Comparison of ENCODE assay signal across 8 cellular contexts in genomic region chr10:70132098-70133029, GRCh38. TPM values are rescaled to one million over a fixed set of nuclear protein-coding genes. Genes with fewer than 3 reads are reported as not detected.
A peak's percentile ranks its signal among the peaks of the same experiment; 100 is the strongest.
DNase-seq lines count a peak whose midpoint lies in the region; ATAC-seq and TF ChIP-seq lines count a peak whose summit lies in the region.

Gene AIFM2 (minus strand): TSS chr10:70132825. CDS start chr10:70124084, 8,741 bp downstream.

- DNase-seq in DMS53 treated with DMSO at 0.1 percent for 48 hours (lab: John Stamatoyannopoulos, UW; ENCODE audit: unreplicated experiment) (peak; percentile 66), SJSA1 (ENCODE audit: low read depth in 1 of 2, low spot score in 2 of 2) (peak; percentile 77 to 86), body of pancreas (peak; percentile 80 to 90 (median 84)), NCI-H446 treated with DMSO at 0.1 percent for 48 hours (lab: John Stamatoyannopoulos, UW) (no peak)

- peak; percentile 79 for ATAC-seq in GM19324 (IDR thresholded peaks at IDR 0.05; ENCODE audit: low FRiP score, unreplicated experiment)
- peak; percentile 86 for ATAC-seq in HG03280 (IDR thresholded peaks at IDR 0.05; ENCODE audit: unreplicated experiment)
- ATAC-seq in body of pancreas, result peak; percentile 88

- peak in 5 of 7 experiments; percentile 8 to 30 (median 21) for TF ChIP-seq CTCF in body of pancreas (IDR thresholded peaks at IDR 0.05)

- peaks cover 12% of the 10 kb centered on the region for H3K36me3 ChIP-seq in SJSA1
- no peaks in the 10 kb centered on the region for H3K36me3 ChIP-seq in body of pancreas (replicated peaks in 1 of 2; ENCODE audit: insufficient read depth in 1 of 2, low read depth in 2 of 2)
- no peaks in the 10 kb centered on the region for H3K36me3 ChIP-seq in iPS-18a (ENCODE audit: control insufficient read depth, low read depth, low read length)
- H3K36me3 ChIP-seq in skeletal muscle satellite cell (ENCODE audit: insufficient read depth, low read length), result peaks cover 8% of the 10 kb centered on the region

- peaks cover 30% of the 10 kb centered on the region for H3K4me1 ChIP-seq in SJSA1 (replicated peaks)
- H3K4me1 ChIP-seq in body of pancreas, result peaks cover 17% of the 10 kb centered on the region
- peaks cover 5% of the 10 kb centered on the region for H3K4me1 ChIP-seq in iPS-18a (ENCODE audit: control insufficient read depth, low read depth, low read length)
- H3K4me1 ChIP-seq in skeletal muscle satellite cell (ENCODE audit: control insufficient read depth, insufficient read depth, low read length), result peaks cover 29% of the 10 kb centered on the region

- H3K4me2 ChIP-seq in skeletal muscle satellite cell (ENCODE audit: low read length), result peak within 1 kb of the TSS; percentile 98

- WGBS in body of pancreas, 2 donors, result 6 to 20% methylated on average over 39 to 80 of the region's 80 CpGs

- H3K27me3 ChIP-seq in SJSA1 (replicated peaks), result no peaks in the 10 kb centered on the region
- H3K27me3 ChIP-seq in body of pancreas, result no peaks in the 10 kb centered on the region
- peaks cover 33% of the 10 kb centered on the region for H3K27me3 ChIP-seq in iPS-18a (ENCODE audit: control insufficient read depth, insufficient read depth, low read length)
- H3K27me3 ChIP-seq in skeletal muscle satellite cell (ENCODE audit: control insufficient read depth, insufficient read depth, low read length), result no peaks in the 10 kb centered on the region

- peak within 1 kb of the TSS; percentile 55 for H3K4me3 ChIP-seq in SJSA1
- H3K4me3 ChIP-seq in body of pancreas, result peak within 1 kb of the TSS; percentile 20 to 47
- peak within 1 kb of the TSS; percentile 61 for H3K4me3 ChIP-seq in iPS-18a (ENCODE audit: low read length)
- H3K4me3 ChIP-seq in skeletal muscle satellite cell (ENCODE audit: low read length), result peak within 1 kb of the TSS; percentile 89

- peak; percentile 20 to 65 (median 54) for TF ChIP-seq POLR2A in body of pancreas (IDR thresholded peaks at IDR 0.05)

- intact Hi-C loops in body of pancreas (cut with DNase I), result no loop called here

- H3K9ac ChIP-seq in iPS-18a (ENCODE audit: low read length), result peak within 1 kb of the TSS; percentile 57
- peak within 1 kb of the TSS; percentile 88 for H3K9ac ChIP-seq in skeletal muscle satellite cell (ENCODE audit: low read depth, low read length)

- H3K27ac ChIP-seq in SJSA1, result peak within 1 kb of the TSS; percentile 59
- H3K27ac ChIP-seq in body of pancreas, result peak within 1 kb of the TSS in 3 of 4 donors; percentile 61 to 73 (median 70)
- no peak within 1 kb of the TSS for H3K27ac ChIP-seq in iPS-18a (ENCODE audit: low read length)

- H3K9me3 ChIP-seq in SJSA1 (replicated peaks) (no peaks in the 10 kb centered on the region), body of pancreas (no peaks in the 10 kb centered on the region), iPS-18a (ENCODE audit: control insufficient read depth, low read depth, low read length) (no peaks in the 10 kb centered on the region), skeletal muscle satellite cell (replicated peaks; ENCODE audit: low read length) (no peaks in the 10 kb centered on the region)

RNA-seq across cellular contexts. Expression of gene AIFM2, which starts in this region (rescaled TPM):
- 11.7 and 12.3 TPM in 2 replicates for total RNA-seq in SJSA1 (2014; rRNA removed; shearing (Covaris generic))
- total RNA-seq in body of pancreas, result 10 to 100 TPM in 1 of 2 donors, 1 to 10 TPM in 1; 4.2 to 12.2 TPM
- total RNA-seq in skeletal muscle satellite cell (2012; rRNA removed), result 3.7 and 5.8 TPM in 2 replicates

Comparison
In these comparisons a context has a peak if more than half of its experiments do, and no peak if none do; other contexts are left out.
1. H3K4me3 ChIP-seq: peak in every context shown above with its lines; median percentile 89 in skeletal muscle satellite cell; 61 in iPS-18a; 55 in SJSA1; 34 in body of pancreas.